Comparison of ENCODE assay signal across 8 cellular contexts in genomic region chr13:30355405-30355741, GRCh38. TPM values are rescaled to one million over a fixed set of nuclear protein-coding genes. Genes with fewer than 3 reads are reported as not detected.
DNase-seq lines count a peak whose midpoint lies in the region; ATAC-seq and TF ChIP-seq lines count a peak whose summit lies in the region.

No MANE protein-coding gene starts in this region.

- H3K79me2 ChIP-seq in PC-3 (ENCODE audit: low read length), result no peaks in the 10 kb centered on the region

- H3K27ac ChIP-seq in PC-3 (ENCODE audit: low read length) (no peak overlapping the region), gastrocnemius medialis (no peak overlapping the region)

- no TSS peak for BruUV-seq in PC-3 (replicated peaks; lab: Mats Ljungman, UMichigan)

- no peaks in the 10 kb centered on the region for H3K27me3 ChIP-seq in PC-3 (ENCODE audit: low read length)
- no peaks in the 10 kb centered on the region for H3K27me3 ChIP-seq in gastrocnemius medialis

- TF ChIP-seq POLR2A in gastrocnemius medialis (IDR thresholded peaks at IDR 0.05), result no peak

- H3K9me2 ChIP-seq in PC-3 (replicated peaks; ENCODE audit: low read length), result no peaks in the 10 kb centered on the region

- H3K9ac ChIP-seq in PC-3 (ENCODE audit: low read length), result no peak overlapping the region

- POLR2A ChIA-PET in PC-3 (lab: Charles Lee; ENCODE audit: unreplicated experiment), result no interaction called here

- no peaks in the 10 kb centered on the region for H3K4me1 ChIP-seq in PC-3 (ENCODE audit: insufficient read depth, low read length)
- no peaks in the 10 kb centered on the region for H3K4me1 ChIP-seq in gastrocnemius medialis

- no peak overlapping the region for H2AFZ ChIP-seq in PC-3 (ENCODE audit: low read length)

- TF ChIP-seq CTCF in PC-3 (conservative IDR thresholded peaks at IDR 0.05; ENCODE audit: low read depth, low read length) (peak; percentile 23; the same call in 1 of the 2 replicates), gastrocnemius medialis (IDR thresholded peaks at IDR 0.05 in 4 of 5, conservative IDR thresholded peaks at IDR 0.05 in 1 of 5) (peak in 4 of 5 experiments; percentile 19 to 61 (median 40))

- no peaks in the 10 kb centered on the region for H3F3A ChIP-seq in PC-3 (ENCODE audit: low read length, unreplicated experiment)

- in situ Hi-C loops in gastrocnemius medialis (cut with MboI; ENCODE audit: low sequenced_read_pairs in 4 of 4), result no loop called here

- H3K36me3 ChIP-seq in PC-3 (ENCODE audit: low read depth, low read length) (no peaks in the 10 kb centered on the region), gastrocnemius medialis (no peaks in the 10 kb centered on the region)

- DNase-seq in PC-3, result no peak
- DNase-seq in gastrocnemius medialis, result no peak
- DNase-seq in H4 (ENCODE audit: low spot score), result no peak
- DNase-seq in Ammon's horn (ENCODE audit: low spot score), result no peak

- H3K4me3 ChIP-seq in PC-3 (ENCODE audit: low read length), result no peak overlapping the region
- H3K4me3 ChIP-seq in gastrocnemius medialis, result no peak overlapping the region

- no peak overlapping the region for H3K4me2 ChIP-seq in PC-3 (ENCODE audit: low read length)

- CTCF ChIA-PET in PC-3 (lab: Charles Lee), result no interaction called here

- H3K9me3 ChIP-seq in PC-3 (ENCODE audit: low read length) (no peaks in the 10 kb centered on the region), gastrocnemius medialis (no peaks in the 10 kb centered on the region)

- peak; percentile 55 for ATAC-seq in GM19043 (IDR thresholded peaks at IDR 0.05; ENCODE audit: low read depth, unreplicated experiment)
- ATAC-seq in PC-3, result no peak
- ATAC-seq in esophagus mucosa, result peak; percentile 41
- peak in 1 of 2 donors; percentile 26 for ATAC-seq in gastrocnemius medialis
- ATAC-seq in HG03045 (IDR thresholded peaks at IDR 0.05; ENCODE audit: unreplicated experiment), result no peak
- no peak for ATAC-seq in HG03457 (IDR thresholded peaks at IDR 0.05; ENCODE audit: unreplicated experiment)

- intact Hi-C loops in PC-3 (cut with micrococcal nuclease), result no loop called here
- intact Hi-C loops in gastrocnemius medialis (cut with DNase I; ENCODE audit: low total_unique reads), result no loop called here

- H4K20me1 ChIP-seq in PC-3 (ENCODE audit: low read length), result no peaks in the 10 kb centered on the region

RNA-seq across cellular contexts. Expression of gene KATNAL1, which starts 48.0 kb away (rescaled TPM):
- 4.1 and 4.3 TPM in 2 replicates for total RNA-seq in PC-3 (2014; rRNA removed)
- 4.5 TPM for total RNA-seq in esophagus mucosa
- 10 to 100 TPM; 10.2 to 18.9 (median 12.1) TPM for total RNA-seq in gastrocnemius medialis
- total RNA-seq in H4 (2014; rRNA removed; shearing (Covaris generic)), result 10.7 and 12.8 TPM in 2 replicates

Comparison
In these comparisons a context has a peak if more than half of its experiments do, and no peak if none do; other contexts are left out.
1. ATAC-seq: peak in GM19043 (single experiment) and esophagus mucosa (single experiment); none in PC-3 (single experiment), HG03045 (single experiment) and HG03457 (single experiment).